ENCODE assay signal across 8 cellular contexts in the genomic region with DNA sequence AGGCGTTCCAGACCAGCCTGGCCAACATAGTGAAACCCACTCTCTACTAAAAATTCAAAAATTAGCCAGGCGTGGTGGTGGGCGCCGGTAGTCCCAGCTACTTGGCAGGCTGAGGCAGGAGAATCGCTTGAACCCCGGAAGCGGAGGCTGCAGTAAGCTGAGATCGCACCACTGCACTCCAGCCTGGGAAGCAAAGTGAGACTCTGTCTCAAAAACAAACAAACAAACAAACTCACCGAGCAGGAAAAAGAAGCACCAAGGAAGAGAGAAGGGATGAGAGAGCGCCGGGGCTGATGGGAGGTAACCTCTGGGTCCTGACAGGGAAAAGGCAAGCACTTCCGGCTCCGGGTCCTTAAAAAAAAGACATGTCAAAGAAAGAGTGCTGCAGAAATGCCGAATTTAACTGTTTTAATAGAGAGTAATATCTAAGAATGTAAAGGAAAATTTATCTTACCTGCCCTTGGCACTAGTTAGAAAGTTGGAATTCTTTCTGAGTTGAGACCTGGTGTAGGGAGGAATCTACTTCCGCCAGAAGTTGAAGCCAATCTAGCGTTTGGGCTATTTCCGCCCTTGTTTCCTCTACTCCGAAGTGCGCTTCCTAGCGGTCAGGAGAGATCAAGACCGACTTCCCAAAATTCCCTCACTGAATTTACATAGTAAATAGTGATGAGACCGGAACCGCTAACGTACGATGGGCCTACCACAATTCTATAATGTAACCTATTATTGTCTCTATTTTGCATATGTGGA. TPM values are rescaled to one million over a fixed set of nuclear protein-coding genes. Genes with fewer than 3 reads are reported as not detected.
DNase-seq lines count a peak whose midpoint lies in the region; ATAC-seq and TF ChIP-seq lines count a peak whose summit lies in the region.

No MANE protein-coding gene starts in this region.

- H3K4me3 ChIP-seq in AG09309 (ENCODE audit: control insufficient read depth, low read depth, low read length) (peak overlapping the region; percentile 70), WI38 (ENCODE audit: low read depth, low read length) (peak overlapping the region; percentile 90), spleen (peak overlapping the region; percentile 83 to 95 (median 92))

- DNase-seq in AG09309 (ENCODE audit: low read depth), result peak; percentile 90
- DNase-seq in NCI-H2196 (lab: John Stamatoyannopoulos, UW; ENCODE audit: unreplicated experiment), result peak; percentile 96
- DNase-seq in central memory CD4-positive, alpha-beta T cell, result peak; percentile 85
- peak; percentile 99 for DNase-seq in inferior parietal cortex (ENCODE audit: extremely low spot score)
- DNase-seq in spleen, result peak; percentile 88

- no peaks in the 10 kb centered on the region for H3K27me3 ChIP-seq in spleen (replicated peaks in 1 of 7)

- WGBS in spleen, 5 donors, result 0 to 1% (median 0%) methylated on average over 25 of the region's 25 CpGs

- H3K9me3 ChIP-seq in spleen, result no peaks in the 10 kb centered on the region

- ATAC-seq in GM18870 (IDR thresholded peaks at IDR 0.05; ENCODE audit: unreplicated experiment), result peak; percentile 76
- peak; percentile 73 for ATAC-seq in HG03135 (IDR thresholded peaks at IDR 0.05; ENCODE audit: unreplicated experiment)

- H3K36me3 ChIP-seq in spleen, result peaks cover 0 to 29% (median 8%) of the 10 kb centered on the region in 6 donors

- H3K27ac ChIP-seq in spleen, result peak overlapping the region; percentile 85 to 96 (median 94)

- intact Hi-C loops in spleen (cut with DNase I; ENCODE audit: low total_unique reads), result no loop called here

- no peak for TF ChIP-seq POLR2A in spleen (IDR thresholded peaks at IDR 0.05)

- peaks cover 15 to 53% (median 29%) of the 10 kb centered on the region in 6 donors for H3K4me1 ChIP-seq in spleen

- peak; percentile 81 for TF ChIP-seq CTCF in AG09309 (IDR thresholded peaks at IDR 0.05; ENCODE audit: control insufficient read depth, insufficient read depth, low read depth, low read length, missing control alignments)
- TF ChIP-seq CTCF in WI38 (IDR thresholded peaks at IDR 0.05; ENCODE audit: low read depth, low read length), result peak; percentile 81
- TF ChIP-seq CTCF in spleen (IDR thresholded peaks at IDR 0.05 in 8 of 11, conservative IDR thresholded peaks at IDR 0.05 in 3 of 11), result peak; percentile 51 to 91 (median 83)

RNA-seq across cellular contexts. Expression of a gene that starts 29.1 kb away (rescaled TPM):
- total RNA-seq in spleen, result 1 to 10 TPM in 4 of 7 donors, under 1 TPM in 3; 0.52 to 2.1 (median 1.6) TPM
- 1 to 10 TPM in 1 of 3 donors, under 1 TPM in 2; 0.20 to 1.0 (median 0.99) TPM for polyA plus RNA-seq in spleen

RNA-seq across cellular contexts. Expression of a gene that starts 40.4 kb away (rescaled TPM):
- 10 to 100 TPM; 47.7 to 72.6 (median 58.4) TPM for total RNA-seq in spleen
- 10 to 100 TPM; 40.0 to 52.2 (median 41.4) TPM for polyA plus RNA-seq in spleen

RNA-seq across cellular contexts. Expression of a gene that starts 40.7 kb away (rescaled TPM):
- 10 to 100 TPM; 17.7 to 31.3 (median 25.2) TPM for total RNA-seq in spleen
- 1 to 10 TPM; 5.2 to 8.8 (median 8.5) TPM for polyA plus RNA-seq in spleen

Comparison
In these comparisons a context has a peak if more than half of its experiments do, and no peak if none do; other contexts are left out.
1. Peak in every context shown above with its lines: DNase-seq, ATAC-seq, H3K4me3 ChIP-seq and H3K27ac ChIP-seq.